21 cellular contexts compared by ENCODE assay signal in the genomic region with DNA sequence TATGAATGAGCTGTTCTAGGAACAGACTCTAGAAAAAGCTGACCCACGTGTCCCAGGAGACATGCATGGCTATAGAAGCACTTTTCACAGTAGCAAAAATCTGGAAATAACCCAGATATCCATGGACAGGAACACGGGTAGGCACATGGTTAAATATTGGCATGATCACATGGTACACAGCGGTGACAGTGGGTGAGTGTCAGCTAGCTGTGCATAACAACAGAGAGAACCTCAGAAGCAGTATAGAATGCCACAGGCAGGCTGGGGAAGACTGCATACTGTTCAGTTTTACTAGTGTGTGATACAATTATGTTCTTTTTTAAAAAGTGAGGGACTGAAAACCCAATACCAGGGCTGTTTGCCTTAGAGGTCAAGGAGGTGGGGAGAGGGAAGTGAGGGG. TPM values are rescaled to one million over a fixed set of nuclear protein-coding genes. Genes with fewer than 3 reads are reported as not detected.
DNase-seq lines count a peak whose midpoint lies in the region; ATAC-seq and TF ChIP-seq lines count a peak whose summit lies in the region.
"Had no signal": no experiment of that assay in that cellular context is flagged by ENCODE, and none has a peak within 500 bp of the region (broad histone marks: within the 10 kb centered on the region; RNA-seq: fewer than 3 reads in every experiment).

No MANE protein-coding gene starts in this region.

- intact Hi-C loops in right lobe of liver (cut with DNase I), result no loop called here
- intact Hi-C loops in gastrocnemius medialis (cut with DNase I; ENCODE audit: low total_unique reads), result no loop called here
- intact Hi-C loops in CD14-positive monocyte (cut with micrococcal nuclease), result no loop called here

- peaks cover 0 to 1% (median 0%) of the 10 kb centered on the region in 7 donors for H3K9me3 Mint-ChIP-seq in CD4-positive, CD25-positive, alpha-beta regulatory T cell
- H3K9me3 Mint-ChIP-seq in central memory CD8-positive, alpha-beta T cell, result no peaks in the 10 kb centered on the region
- H3K9me3 Mint-ChIP-seq in CD14-positive monocyte, result no peaks in the 10 kb centered on the region
- H3K9me3 Mint-ChIP-seq in HFFc6, result no peaks in the 10 kb centered on the region
- H3K9me3 Mint-ChIP-seq: WTC11 had no signal

- no peak for ATAC-seq in CD4-positive, CD25-positive, alpha-beta regulatory T cell (ENCODE audit: low read depth in 2 of 2)
- ATAC-seq in central memory CD8-positive, alpha-beta T cell (replicated peaks; ENCODE audit: extremely low read depth, poor library complexity, severe bottlenecking), result no peak
- ATAC-seq in right lobe of liver, result peak; percentile 54 to 68 (median 61)
- ATAC-seq in gastrocnemius medialis, result no peak
- no peak for ATAC-seq in HG03442 (IDR thresholded peaks at IDR 0.05; ENCODE audit: unreplicated experiment)
- ATAC-seq: esophagus mucosa; HCT116; naive thymus-derived CD8-positive, alpha-beta T cell; WTC11 had no signal

- TF ChIP-seq CTCF in right lobe of liver (IDR thresholded peaks at IDR 0.05), result no peak
- no peak for TF ChIP-seq CTCF in gastrocnemius medialis (IDR thresholded peaks at IDR 0.05 in 4 of 5, conservative IDR thresholded peaks at IDR 0.05 in 1 of 5)
- TF ChIP-seq CTCF in CD14-positive monocyte (IDR thresholded peaks at IDR 0.05), result no peak
- TF ChIP-seq CTCF in HFFc6 (IDR thresholded peaks at IDR 0.05), result no peak

- no peaks in the 10 kb centered on the region for H3K4me1 ChIP-seq in CD4-positive, CD25-positive, alpha-beta regulatory T cell (ENCODE audit: control insufficient read depth, insufficient read depth, low read length, poor library complexity, severe bottlenecking)
- peaks cover 0 to 32% (median 16%) of the 10 kb centered on the region in 4 donors for H3K4me1 ChIP-seq in right lobe of liver
- H3K4me1 ChIP-seq in gastrocnemius medialis, result peaks cover 85 to 87% of the 10 kb centered on the region in 2 donors

- peaks cover 0 to 13% (median 4%) of the 10 kb centered on the region in 4 donors for H3K4me1 Mint-ChIP-seq in CD4-positive, CD25-positive, alpha-beta regulatory T cell
- peaks cover 14% of the 10 kb centered on the region for H3K4me1 Mint-ChIP-seq in central memory CD8-positive, alpha-beta T cell
- H3K4me1 Mint-ChIP-seq in CD14-positive monocyte, result peaks cover 20% of the 10 kb centered on the region
- H3K4me1 Mint-ChIP-seq in HFFc6 (ENCODE audit: low read depth), result peaks cover 57% of the 10 kb centered on the region

- no peaks in the 10 kb centered on the region for H3K27me3 ChIP-seq in CD4-positive, CD25-positive, alpha-beta regulatory T cell (ENCODE audit: control insufficient read depth, insufficient read depth, low read length)
- no peaks in the 10 kb centered on the region for H3K27me3 ChIP-seq in right lobe of liver
- H3K27me3 ChIP-seq in gastrocnemius medialis, result no peaks in the 10 kb centered on the region

- DNase-seq in CD4-positive, CD25-positive, alpha-beta regulatory T cell, result no peak
- no peak for DNase-seq in central memory CD8-positive, alpha-beta T cell (ENCODE audit: low spot score in 2 of 2)
- no peak for DNase-seq in right lobe of liver
- DNase-seq in gastrocnemius medialis, result no peak
- no peak for DNase-seq in CD14-positive monocyte (ENCODE audit: low spot score)
- DNase-seq in iPS-NIHi7 (ENCODE audit: extremely low spot score), result no peak
- no peak for DNase-seq in HFFc6
- DNase-seq: activated CD8-positive, alpha-beta memory T cell treated with anti-CD3 and anti-CD28 coated beads for 24 hours; activated effector memory CD4-positive, alpha-beta T cell treated with Interleukin-2 at 50 U/mL for 16 hours; amniotic stem cell; cortex of kidney; GF-D8; head of caudate nucleus; naive thymus-derived CD8-positive, alpha-beta T cell; NCI-H1048; stimulated activated CD4-positive, alpha-beta T cell treated with anti-CD3 and anti-CD28 coated beads, Interleukin-4, amount 100 ng/mL, for 1 hour; T-helper 1 cell had no signal

- TF ChIP-seq POLR2A in right lobe of liver (IDR thresholded peaks at IDR 0.05) (no peak), gastrocnemius medialis (IDR thresholded peaks at IDR 0.05) (no peak)

- no peaks in the 10 kb centered on the region for H3K36me3 ChIP-seq in CD4-positive, CD25-positive, alpha-beta regulatory T cell (ENCODE audit: control insufficient read depth, insufficient read depth, low read length)
- H3K36me3 ChIP-seq in right lobe of liver, result no peaks in the 10 kb centered on the region
- H3K36me3 ChIP-seq in gastrocnemius medialis, result no peaks in the 10 kb centered on the region

- peak overlapping the region in 2 of 3 donors; percentile 2 to 76 for H3K27ac Mint-ChIP-seq in CD4-positive, CD25-positive, alpha-beta regulatory T cell
- H3K27ac Mint-ChIP-seq in central memory CD8-positive, alpha-beta T cell (ENCODE audit: low read depth), result peak overlapping the region; percentile 14
- no peak overlapping the region for H3K27ac Mint-ChIP-seq in CD14-positive monocyte
- no peak overlapping the region for H3K27ac Mint-ChIP-seq in HFFc6
- H3K27ac Mint-ChIP-seq: naive thymus-derived CD8-positive, alpha-beta T cell; WTC11 had no signal

- peaks cover 9% of the 10 kb centered on the region for H3K36me3 Mint-ChIP-seq in CD4-positive, CD25-positive, alpha-beta regulatory T cell
- H3K36me3 Mint-ChIP-seq in central memory CD8-positive, alpha-beta T cell (ENCODE audit: insufficient read depth), result peaks cover 4% of the 10 kb centered on the region
- no peaks in the 10 kb centered on the region for H3K36me3 Mint-ChIP-seq in CD14-positive monocyte
- H3K36me3 Mint-ChIP-seq in HFFc6 (ENCODE audit: low read depth), result no peaks in the 10 kb centered on the region

- no peak overlapping the region for H3K27ac ChIP-seq in CD4-positive, CD25-positive, alpha-beta regulatory T cell (ENCODE audit: insufficient read depth, low read length, poor library complexity, severe bottlenecking)
- H3K27ac ChIP-seq in right lobe of liver, result peak overlapping the region; percentile 20 to 62 (median 55)
- peak overlapping the region; percentile 27 to 61 (median 48) for H3K27ac ChIP-seq in gastrocnemius medialis

- H3K4me3 ChIP-seq in CD4-positive, CD25-positive, alpha-beta regulatory T cell (ENCODE audit: low read depth, low read length), result no peak overlapping the region
- H3K4me3 ChIP-seq in right lobe of liver, result no peak overlapping the region
- no peak overlapping the region for H3K4me3 ChIP-seq in gastrocnemius medialis

- WGBS in right lobe of liver (ENCODE audit: insufficient coverage, low coverage, low lambda C conversion rate, missing lambda C conversion rate), result 17% methylated on average over 3 of the region's 3 CpGs

- H3K4me3 Mint-ChIP-seq in CD4-positive, CD25-positive, alpha-beta regulatory T cell, result no peak overlapping the region
- H3K4me3 Mint-ChIP-seq in central memory CD8-positive, alpha-beta T cell, result no peak overlapping the region
- H3K4me3 Mint-ChIP-seq in CD14-positive monocyte, result peak overlapping the region in 1 of 2 donors; percentile 27
- no peak overlapping the region for H3K4me3 Mint-ChIP-seq in HFFc6
- H3K4me3 Mint-ChIP-seq: naive thymus-derived CD8-positive, alpha-beta T cell; WTC11 had no signal

- in situ Hi-C loops in gastrocnemius medialis (cut with MboI; ENCODE audit: low sequenced_read_pairs in 4 of 4), result no loop called here

- H3K9me3 ChIP-seq in CD4-positive, CD25-positive, alpha-beta regulatory T cell (ENCODE audit: control insufficient read depth in 2 of 2, low read length in 2 of 2), result no peaks in the 10 kb centered on the region
- H3K9me3 ChIP-seq in right lobe of liver, result no peaks in the 10 kb centered on the region
- H3K9me3 ChIP-seq in gastrocnemius medialis, result no peaks in the 10 kb centered on the region

- H3K27me3 Mint-ChIP-seq in CD4-positive, CD25-positive, alpha-beta regulatory T cell, result no peaks in the 10 kb centered on the region
- H3K27me3 Mint-ChIP-seq in central memory CD8-positive, alpha-beta T cell, result no peaks in the 10 kb centered on the region
- H3K27me3 Mint-ChIP-seq in CD14-positive monocyte (ENCODE audit: low read depth in 3 of 3) (peaks cover 31 to 51% (median 43%) of the 10 kb centered on the region in 3 donors), HFFc6 (ENCODE audit: insufficient read depth) (no peaks in the 10 kb centered on the region)

RNA-seq across cellular contexts. Expression of a gene that starts 31.4 kb away (rescaled TPM):
- total RNA-seq in CD4-positive, CD25-positive, alpha-beta regulatory T cell, result 14.9 TPM
- 1 to 10 TPM; 7.1 to 9.5 (median 7.9) TPM for polyA plus RNA-seq in CD4-positive, CD25-positive, alpha-beta regulatory T cell
- total RNA-seq in right lobe of liver, result 10 to 100 TPM in 4 of 6 experiments, 1 to 10 TPM in 2; 6.6 to 18.1 (median 11.4) TPM
- 10 to 100 TPM; 18.9 to 31.8 (median 26.2) TPM for total RNA-seq in gastrocnemius medialis
- not detected for polyA plus RNA-seq in CD14-positive monocyte
- total RNA-seq in HFFc6 (2021; fragmentation: NEBNext Ultra II Directional; extraction: Animal tissue kit (Norgen Biotek cat#: 25700)), result 10 to 100 TPM; 40.1 to 47.4 (median 42.7) TPM

Comparison
In these comparisons a context has a peak if more than half of its experiments do, and no peak if none do; other contexts are left out.
1. ATAC-seq: peak in right lobe of liver (4 of 4); none in CD4-positive, CD25-positive, alpha-beta regulatory T cell (0 of 2), central memory CD8-positive, alpha-beta T cell (single experiment), gastrocnemius medialis (0 of 2) and HG03442 (single experiment).
2. H3K27ac Mint-ChIP-seq: peak in CD4-positive, CD25-positive, alpha-beta regulatory T cell (2 of 3) and central memory CD8-positive, alpha-beta T cell (single experiment); none in CD14-positive monocyte (0 of 7) and HFFc6 (single experiment).